ENCODE assay signal across 8 cellular contexts in genomic region chr6:89035252-89036106, GRCh38. TPM values are rescaled to one million over a fixed set of nuclear protein-coding genes. Genes with fewer than 3 reads are reported as not detected.
DNase-seq lines count a peak whose midpoint lies in the region; FAIRE-seq and TF ChIP-seq lines count a peak whose summit lies in the region.

No MANE protein-coding gene starts in this region.

- no peak overlapping the region for H3K4me3 Mint-ChIP-seq in activated T-cell treated with anti-CD3 and anti-CD28 coated beads, Interleukin-2, amount 50 U/mL, for 24 hours

- no peaks in the 10 kb centered on the region for H3K36me3 Mint-ChIP-seq in activated T-cell treated with anti-CD3 and anti-CD28 coated beads, Interleukin-2, amount 50 U/mL, for 24 hours (ENCODE audit: low read depth)

- no peak overlapping the region for H3K27ac Mint-ChIP-seq in activated T-cell treated with anti-CD3 and anti-CD28 coated beads, Interleukin-2, amount 50 U/mL, for 24 hours

- TF ChIP-seq CTCF in parathyroid adenoma (IDR thresholded peaks at IDR 0.05), result no peak

- no peaks in the 10 kb centered on the region for H3K4me1 ChIP-seq in parathyroid adenoma

- H3K27me3 ChIP-seq in parathyroid adenoma (ENCODE audit: control insufficient read depth, insufficient read depth, low read length), result no peaks in the 10 kb centered on the region

- H3K9ac ChIP-seq in parathyroid adenoma, result no peak overlapping the region

- H3K27me3 Mint-ChIP-seq in activated T-cell treated with anti-CD3 and anti-CD28 coated beads, Interleukin-2, amount 50 U/mL, for 24 hours, result no peaks in the 10 kb centered on the region

- DNase-seq in G401 (ENCODE audit: low spot score) (peak; percentile 9), RCC 7860 (ENCODE audit: low spot score) (peak; percentile 84), fibroblast of the conjunctiva (ENCODE audit: low read depth) (peak; percentile 97), NCI-H187 (lab: John Stamatoyannopoulos, UW) (no peak), GM19239 (ENCODE audit: insufficient read length, low spot score) (no peak), DMS153 treated with DMSO at 0.1 percent for 48 hours (lab: John Stamatoyannopoulos, UW; ENCODE audit: unreplicated experiment) (no peak)
- DNase-seq in activated T-cell treated with anti-CD3 and anti-CD28 coated beads, Interleukin-2, amount 50 U/mL, for 24 hours, result no peak

- peaks cover 3% of the 10 kb centered on the region for H3K4me1 Mint-ChIP-seq in activated T-cell treated with anti-CD3 and anti-CD28 coated beads, Interleukin-2, amount 50 U/mL, for 24 hours (ENCODE audit: low read depth)

- no peak overlapping the region for H3K4me3 ChIP-seq in parathyroid adenoma (ENCODE audit: low read depth, low read length)

- no peak overlapping the region for H3K4me2 ChIP-seq in parathyroid adenoma (ENCODE audit: low read length)

- H3K9me3 ChIP-seq in parathyroid adenoma (ENCODE audit: control insufficient read depth, low read length), result no peaks in the 10 kb centered on the region

- FAIRE-seq in RCC 7860 (lab: Jason Lieb, UNC) (no peak), GM19239 (lab: Jason Lieb, UNC) (no peak)

- H3K9me3 Mint-ChIP-seq in activated T-cell treated with anti-CD3 and anti-CD28 coated beads, Interleukin-2, amount 50 U/mL, for 24 hours, result peaks cover 8% of the 10 kb centered on the region

- peak overlapping the region; percentile 14 for H2AFZ ChIP-seq in parathyroid adenoma

- H3K79me2 ChIP-seq in parathyroid adenoma, result no peaks in the 10 kb centered on the region

- H3K36me3 ChIP-seq in parathyroid adenoma (ENCODE audit: control insufficient read depth, insufficient read depth, low read length), result no peaks in the 10 kb centered on the region

- peak overlapping the region; percentile 37 for H3K27ac ChIP-seq in parathyroid adenoma

- in situ Hi-C loops in G401 (cut with HindIII; ENCODE audit: low sequenced_read_pairs), result no loop called here

RNA-seq across cellular contexts. Expression of gene PNRC1, which starts 45.1 kb away (rescaled TPM):
- total RNA-seq in G401 (2014; rRNA removed; shearing (Covaris generic)), result 30.0 and 49.6 TPM in 2 replicates

Comparison
In these comparisons a context has a peak if more than half of its experiments do, and no peak if none do; other contexts are left out.
1. DNase-seq: peak in G401 (single experiment), RCC 7860 (single experiment) and fibroblast of the conjunctiva (single experiment); none in NCI-H187 (0 of 2), GM19239 (single experiment), activated T-cell treated with anti-CD3 and anti-CD28 coated beads, Interleukin-2, amount 50 U/mL, for 24 hours (single experiment) and DMS153 treated with DMSO at 0.1 percent for 48 hours (single experiment).